ENCODE assay signal across 1 cellular context in the genomic region with DNA sequence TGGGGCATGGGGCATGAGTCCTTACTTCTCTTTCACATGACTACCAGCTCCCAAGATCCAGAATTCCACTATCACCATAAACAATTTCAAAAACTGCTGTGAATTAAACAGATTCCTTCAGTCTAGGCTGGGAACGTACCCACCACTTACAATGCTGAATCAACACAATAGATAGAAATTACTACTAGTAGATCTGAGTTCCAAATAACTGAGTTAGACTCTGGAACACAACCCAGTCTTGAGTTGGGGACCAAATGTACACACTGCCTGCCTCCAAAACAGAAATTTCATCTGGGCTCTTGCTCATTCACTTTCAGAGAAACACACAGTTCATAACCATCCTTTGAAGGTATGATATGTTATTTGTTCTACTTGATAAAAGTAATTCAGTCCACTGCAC.
TF ChIP-seq lines count a peak whose summit lies in the region.

No MANE protein-coding gene starts in this region.

TF ChIP-seq in SK-N-SH treated with all-trans-retinoic acid at 6 μM for 48 hours, 23 proteins besides CTCF, POLR2A, EP300 and RAD21 (continued from another document):
- TF ChIP-seq CSRNP3 (CRISPR knock-in tag; IDR thresholded peaks at IDR 0.05): no peak
